9 cellular contexts compared by ENCODE assay signal in the genomic region with DNA sequence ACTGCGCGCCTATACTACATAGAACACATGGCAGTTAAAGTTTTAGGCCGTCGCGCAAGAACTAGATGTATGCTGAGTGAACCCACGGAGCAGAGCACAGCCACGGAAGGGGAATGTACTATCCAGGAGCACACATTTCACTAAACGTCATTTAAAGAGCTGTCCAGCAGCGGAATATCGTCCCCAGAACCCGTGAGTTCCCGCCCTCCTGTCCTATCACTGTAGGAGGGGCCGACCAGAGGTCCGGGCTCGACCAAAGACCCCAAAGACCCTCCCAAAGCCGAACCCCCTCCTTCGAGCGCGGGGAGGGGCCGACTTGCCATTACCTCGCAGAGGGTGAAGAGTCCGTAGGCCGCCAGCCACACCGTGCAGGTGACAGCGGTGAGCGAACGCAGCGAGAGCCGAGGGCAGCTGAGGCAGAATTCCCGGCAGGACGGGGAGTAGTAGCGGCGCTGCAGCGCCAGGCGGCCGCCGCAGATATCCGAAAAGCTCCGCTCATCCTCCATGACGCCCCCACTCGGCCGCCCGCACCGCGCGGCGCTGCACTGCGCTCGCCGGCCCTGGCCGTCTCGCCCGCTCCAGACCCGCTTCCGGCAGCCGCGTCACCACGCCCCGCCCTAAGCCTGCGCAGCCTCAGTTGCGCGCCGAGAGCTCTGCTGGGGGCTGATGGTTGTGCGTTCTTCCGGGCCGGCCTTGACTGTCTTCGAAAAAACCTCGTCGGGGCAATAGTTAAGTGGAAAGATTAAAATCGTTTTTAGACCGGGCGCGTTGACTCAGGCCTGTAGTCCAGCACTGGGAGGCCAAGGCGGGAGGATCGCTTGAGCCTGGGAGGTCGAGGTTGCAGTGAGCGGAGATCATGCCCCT. TPM values are rescaled to one million over a fixed set of nuclear protein-coding genes. Genes with fewer than 3 reads are reported as not detected.
A peak's percentile ranks its signal among the peaks of the same experiment; 100 is the strongest.
DNase-seq lines count a peak whose midpoint lies in the region; ATAC-seq, FAIRE-seq and TF ChIP-seq lines count a peak whose summit lies in the region.
"Had no signal": no experiment of that assay in that cellular context is flagged by ENCODE, and none has a peak within 500 bp of the region (broad histone marks: within the 10 kb centered on the region; RNA-seq: fewer than 3 reads in every experiment).

A gene with protein sequence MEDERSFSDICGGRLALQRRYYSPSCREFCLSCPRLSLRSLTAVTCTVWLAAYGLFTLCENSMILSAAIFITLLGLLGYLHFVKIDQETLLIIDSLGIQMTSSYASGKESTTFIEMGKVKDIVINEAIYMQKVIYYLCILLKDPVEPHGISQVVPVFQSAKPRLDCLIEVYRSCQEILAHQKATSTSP (minus strand): TSS at position 571 of the 864 bp plus-strand sequence. CDS start 65 bp downstream, at position 506.

- no peak for FAIRE-seq in kidney (lab: Jason Lieb, UNC)
- FAIRE-seq: endometrium had no signal

- TF ChIP-seq CTCF in AG09319 (IDR thresholded peaks at IDR 0.05; ENCODE audit: low read depth, low read length): peak; percentile 41
- peak; percentile 36 for TF ChIP-seq CTCF in kidney (IDR thresholded peaks at IDR 0.05; ENCODE audit: borderline replicate concordance, extremely low read depth, insufficient read depth)

- peaks cover 8 to 9% of the 10 kb centered on the region in 2 donors for H3K4me1 ChIP-seq in kidney (ENCODE audit: control insufficient read depth in 1 of 2, insufficient read depth in 1 of 2, low read depth in 1 of 2, low read length in 2 of 2)

- H3K9me3 ChIP-seq in kidney (ENCODE audit: control insufficient read depth in 1 of 2, low read length in 2 of 2): no peaks in the 10 kb centered on the region

- peak within 1 kb of the TSS; percentile 83 to 98 for H3K9ac ChIP-seq in kidney (ENCODE audit: low read length in 2 of 2)

- H3K36me3 ChIP-seq in kidney (ENCODE audit: control insufficient read depth in 1 of 2, insufficient read depth in 2 of 2, low read length in 2 of 2): no peaks in the 10 kb centered on the region

- ATAC-seq in GM18907 (IDR thresholded peaks at IDR 0.05; ENCODE audit: unreplicated experiment) (peak; percentile 91), HG03139 (IDR thresholded peaks at IDR 0.05; ENCODE audit: unreplicated experiment) (peak; percentile 93)

- peak; percentile 37 for DNase-seq in AG09319 (ENCODE audit: extremely low read depth, low read depth)
- peak; percentile 59 for DNase-seq in NCI-H446 treated with DMSO at 0.1 percent for 48 hours (lab: John Stamatoyannopoulos, UW)
- peak; percentile 90 for DNase-seq in activated CD4-positive, alpha-beta T cell treated with anti-CD3 and anti-CD28 coated beads for 1 hour
- peak; percentile 12 to 71 for DNase-seq in cerebellar nuclear complex (lab: John Stamatoyannopoulos, UW)
- peak; percentile 96 for DNase-seq in kidney
- peak; percentile 85 to 92 for DNase-seq in stimulated activated CD4-positive, alpha-beta T cell treated with anti-CD3 and anti-CD28 coated beads, Interleukin-15, amount 100 ng/mL, for 48 hours (ENCODE audit: low read depth in 2 of 2)

- intact Hi-C loops in kidney (cut with DNase I): no loop called here

- peak within 1 kb of the TSS; percentile 92 to 95 for H3K27ac ChIP-seq in kidney (ENCODE audit: low read depth in 2 of 2, low read length in 2 of 2)

- peak within 1 kb of the TSS; percentile 90 to 95 for H3K4me3 ChIP-seq in kidney (ENCODE audit: low read length in 2 of 2)

RNA-seq across cellular contexts. Expression of the gene that starts here (rescaled TPM):
- total RNA-seq in kidney: 31.7 TPM
- polyA plus RNA-seq in kidney (ENCODE audit: insufficient read depth, low read depth, low replicate concordance): 44.9 TPM

Comparison
In these comparisons a context has a peak if more than half of its experiments do, and no peak if none do; other contexts are left out.
1. Peak in every context shown above with its lines: DNase-seq, ATAC-seq, H3K4me3 ChIP-seq and H3K27ac ChIP-seq.
2. DNase-seq: peak in every context shown above with its lines; median percentile 96 in kidney; 90 in activated CD4-positive, alpha-beta T cell treated with anti-CD3 and anti-CD28 coated beads for 1 hour; 88 in stimulated activated CD4-positive, alpha-beta T cell treated with anti-CD3 and anti-CD28 coated beads, Interleukin-15, amount 100 ng/mL, for 48 hours; 59 in NCI-H446 treated with DMSO at 0.1 percent for 48 hours; 42 in cerebellar nuclear complex; 37 in AG09319.